Comparison of ENCODE assay signal across 20 cellular contexts in the genomic region with DNA sequence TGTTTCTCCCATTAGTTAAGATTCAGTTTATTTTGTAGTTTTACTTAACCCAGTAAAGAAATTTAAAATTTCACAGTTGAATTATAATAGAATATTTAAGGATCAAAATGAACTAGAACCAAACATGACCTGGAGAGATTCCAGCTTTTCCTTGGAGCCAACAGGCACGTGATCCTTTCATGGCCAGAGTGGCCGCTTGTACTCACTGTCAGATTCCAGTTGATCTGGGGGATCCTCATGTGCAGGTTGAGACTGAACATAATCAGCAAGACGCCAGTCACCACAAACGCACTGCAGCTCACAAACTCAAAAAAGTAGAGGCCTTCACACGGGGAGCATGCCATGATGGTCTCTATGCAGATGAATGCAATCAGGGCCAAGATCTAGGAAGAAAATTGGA. TPM values are rescaled to one million over a fixed set of nuclear protein-coding genes. Genes with fewer than 3 reads are reported as not detected.
DNase-seq lines count a peak whose midpoint lies in the region; ATAC-seq and TF ChIP-seq lines count a peak whose summit lies in the region.
"Had no signal": no experiment of that assay in that cellular context is flagged by ENCODE, and none has a peak within 500 bp of the region (broad histone marks: within the 10 kb centered on the region; RNA-seq: fewer than 3 reads in every experiment).

No MANE protein-coding gene starts in this region.

- peaks cover 6% of the 10 kb centered on the region; the same call in 1 of the 2 replicates for H3K9me1 ChIP-seq in IMR-90 (ENCODE audit: insufficient read depth, low read length)

- H3K18ac ChIP-seq in IMR-90 (ENCODE audit: low read depth, low read length), result no peak overlapping the region

- H3K4me1 Mint-ChIP-seq in endothelial cell (ENCODE audit: unreplicated experiment), result no peaks in the 10 kb centered on the region
- H3K4me1 Mint-ChIP-seq: CD4-positive, alpha-beta memory T cell had no signal

- H3K4ac ChIP-seq in IMR-90 (ENCODE audit: low read depth, low read length), result no peak overlapping the region

- peak overlapping the region; percentile 61 for H2AK9ac ChIP-seq in IMR-90 (replicated peaks; ENCODE audit: low read depth, low read length, poor library complexity)

- no peak overlapping the region for H4K5ac ChIP-seq in IMR-90 (ENCODE audit: low read depth, low read length)

- no peaks in the 10 kb centered on the region for H3K36me3 Mint-ChIP-seq in endothelial cell (ENCODE audit: low read depth, unreplicated experiment)
- H3K36me3 Mint-ChIP-seq: CD4-positive, alpha-beta memory T cell had no signal

- CTCF ChIA-PET in IMR-90 (lab: Yijun Ruan, JAX), result interaction anchor here (1.4 to 4.3 kb wide), 2 partner anchors 14 to 27 kb away, joined by 5 to 18 read pairs; no protein-coding TSS in a partner anchor

- H4K20me1 ChIP-seq in IMR-90 (ENCODE audit: insufficient read depth, low read length), result no peaks in the 10 kb centered on the region

- H3K9me3 Mint-ChIP-seq in endothelial cell (ENCODE audit: unreplicated experiment), result no peaks in the 10 kb centered on the region
- H3K9me3 Mint-ChIP-seq: CD4-positive, alpha-beta memory T cell; H9 had no signal

- no peak overlapping the region for H3K4me3 ChIP-seq in IMR-90 (ENCODE audit: insufficient read depth, low read depth, low read length)
- H3K4me3 ChIP-seq: GM12878, GM23338 had no signal

- no peak overlapping the region for H2BK15ac ChIP-seq in IMR-90 (ENCODE audit: low read depth, low read length)

- H3K4me2 ChIP-seq in IMR-90 (ENCODE audit: low read depth, low read length), result no peak overlapping the region
- H3K4me2 ChIP-seq: GM23338 had no signal

- H3K27me3 ChIP-seq in IMR-90 (ENCODE audit: control insufficient read depth, insufficient read depth, low read length), result no peaks in the 10 kb centered on the region

- 50% methylated on average over 1 of the region's 5 CpGs; no CpG with 5 or more reads in 1 of the 2 experiments for WGBS in IMR-90 (ENCODE audit: extremely low coverage in 2 of 2, insufficient read length in 1 of 2), 2 experiments

- no TSS peak for BruUV-seq in IMR-90 (replicated peaks; lab: Mats Ljungman, UMichigan)

- H3K27me3 Mint-ChIP-seq in endothelial cell (ENCODE audit: unreplicated experiment), result peaks cover 4% of the 10 kb centered on the region

- H3K9ac ChIP-seq in IMR-90 (ENCODE audit: low read depth, low read length), result no peak overlapping the region

- peak overlapping the region; percentile 63 for H3K4me3 Mint-ChIP-seq in endothelial cell (ENCODE audit: unreplicated experiment)
- H3K4me3 Mint-ChIP-seq: CD4-positive, alpha-beta memory T cell; GM23338; H9 had no signal

- peaks cover 8% of the 10 kb centered on the region; the same call in 1 of the 2 replicates for H3K4me1 ChIP-seq in IMR-90 (ENCODE audit: control insufficient read depth, insufficient read depth, low read length)

- intact Hi-C loops in IMR-90 (cut with micrococcal nuclease), result no loop called here
- intact Hi-C loops in posterior vena cava (cut with DNase I), result no loop called here

- no peak overlapping the region for H2BK120ac ChIP-seq in IMR-90 (ENCODE audit: low read depth, low read length)

- H4K8ac ChIP-seq in IMR-90 (ENCODE audit: low read depth in 2 of 2, low read length in 2 of 2), result no peak overlapping the region

- no peaks in the 10 kb centered on the region for H3K9me3 ChIP-seq in IMR-90 (ENCODE audit: control insufficient read depth, insufficient read depth, low read length)

- H2AK5ac ChIP-seq in IMR-90 (ENCODE audit: low read depth, low read length), result no peak overlapping the region

- H2BK5ac ChIP-seq in IMR-90 (ENCODE audit: low read depth, low read length, poor library complexity, severe bottlenecking), result no peak overlapping the region

- H3K27ac Mint-ChIP-seq in endothelial cell (ENCODE audit: unreplicated experiment), result no peak overlapping the region

- no peak overlapping the region for H3K56ac ChIP-seq in IMR-90 (ENCODE audit: extremely low read depth, insufficient read depth, low read length)

- TF ChIP-seq CTCF in IMR-90 (conservative IDR thresholded peaks at IDR 0.05; ENCODE audit: low read depth, low read length) (no peak), endothelial cell (IDR thresholded peaks at IDR 0.05; ENCODE audit: unreplicated experiment) (no peak)

- POLR2A ChIA-PET in IMR-90 (lab: Charles Lee; ENCODE audit: unreplicated experiment), result no interaction called here

- H4K91ac ChIP-seq in IMR-90 (ENCODE audit: insufficient read depth, low read depth, low read length), result no peak overlapping the region

- H3K36me3 ChIP-seq in IMR-90 (ENCODE audit: control insufficient read depth, insufficient read depth, low read length), result no peaks in the 10 kb centered on the region

- H3K79me1 ChIP-seq in IMR-90 (ENCODE audit: low read depth in 1 of 2, low read length in 2 of 2), result no peaks in the 10 kb centered on the region

- H3K23ac ChIP-seq in IMR-90 (ENCODE audit: low read depth, low read length), result no peak overlapping the region

- H3K14ac ChIP-seq in IMR-90 (replicated peaks; ENCODE audit: low read depth, low read length), result no peak overlapping the region

- no peak for TF ChIP-seq RAD21 in IMR-90 (IDR thresholded peaks at IDR 0.05; ENCODE audit: low read length)

- H2AFZ ChIP-seq in IMR-90 (replicated peaks; ENCODE audit: low read length, poor library complexity), result no peak overlapping the region
- H2AFZ ChIP-seq: GM23338 had no signal

- dilution Hi-C loops in IMR-90 (cut with HindIII; ENCODE audit: low sequenced_read_pairs, unreplicated experiment), result no loop called here

- DNase-seq in IMR-90 (no peak), endothelial cell (ENCODE audit: low spot score) (no peak), posterior vena cava (ENCODE audit: low spot score) (peak; percentile 22), GM19238 (ENCODE audit: insufficient read length, low spot score) (no peak), DMS153 treated with DMSO at 0.1 percent for 48 hours (lab: John Stamatoyannopoulos, UW; ENCODE audit: unreplicated experiment) (no peak), NK-92 (lab: John Stamatoyannopoulos, UW; ENCODE audit: unreplicated experiment) (no peak)
- DNase-seq: C1 segment of cervical spinal cord; Calu3; CD4-positive, alpha-beta memory T cell; COR-L47; DND-41; GDM1; H9 had no signal

- H3K27ac ChIP-seq in IMR-90 (ENCODE audit: insufficient read depth, low read length), result no peak overlapping the region

- no peak for TF ChIP-seq POLR2A in IMR-90 (IDR thresholded peaks at IDR 0.05; ENCODE audit: low read depth, low read length)

- no peak for ATAC-seq in IMR-90 (ENCODE audit: low read depth)
- ATAC-seq: GM12878, GM23338, HCT116 had no signal

- H2BK20ac ChIP-seq in IMR-90 (ENCODE audit: low read depth, low read length), result no peak overlapping the region

- in situ Hi-C loops in IMR-90 (cut with MboI; ENCODE audit: low sequenced_read_pairs), result no loop called here

TF ChIP-seq in IMR-90, 13 proteins besides CTCF, POLR2A, EP300 and RAD21:
- TF ChIP-seq USF2 (IDR thresholded peaks at IDR 0.05; ENCODE audit: low read depth, low read length) (no peak), NFE2L2 (IDR thresholded peaks at IDR 0.05; ENCODE audit: low read depth, low read length) (no peak), MAZ (IDR thresholded peaks at IDR 0.05; ENCODE audit: borderline replicate concordance, low read depth, low read length) (no peak), RFX5 (IDR thresholded peaks at IDR 0.05; ENCODE audit: low read depth, low read length) (no peak), SMC3 (IDR thresholded peaks at IDR 0.05; ENCODE audit: low read depth, low read length) (no peak), CHD1 (IDR thresholded peaks at IDR 0.05; ENCODE audit: low read depth, low read length) (no peak), FOS (IDR thresholded peaks at IDR 0.05; ENCODE audit: low read depth, low read length) (no peak), MAFK (IDR thresholded peaks at IDR 0.05; ENCODE audit: low read depth, low read length) (no peak), MXI1 (IDR thresholded peaks at IDR 0.05; ENCODE audit: borderline replicate concordance, low read depth, low read length) (no peak), BHLHE40 (IDR thresholded peaks at IDR 0.05; ENCODE audit: low read depth, low read length) (no peak), CEBPB (IDR thresholded peaks at IDR 0.05; ENCODE audit: low read depth, low read length) (no peak), RCOR1 (IDR thresholded peaks at IDR 0.05; ENCODE audit: insufficient replicate concordance, low read length) (no peak)
- TF ChIP-seq, protein P1, sequence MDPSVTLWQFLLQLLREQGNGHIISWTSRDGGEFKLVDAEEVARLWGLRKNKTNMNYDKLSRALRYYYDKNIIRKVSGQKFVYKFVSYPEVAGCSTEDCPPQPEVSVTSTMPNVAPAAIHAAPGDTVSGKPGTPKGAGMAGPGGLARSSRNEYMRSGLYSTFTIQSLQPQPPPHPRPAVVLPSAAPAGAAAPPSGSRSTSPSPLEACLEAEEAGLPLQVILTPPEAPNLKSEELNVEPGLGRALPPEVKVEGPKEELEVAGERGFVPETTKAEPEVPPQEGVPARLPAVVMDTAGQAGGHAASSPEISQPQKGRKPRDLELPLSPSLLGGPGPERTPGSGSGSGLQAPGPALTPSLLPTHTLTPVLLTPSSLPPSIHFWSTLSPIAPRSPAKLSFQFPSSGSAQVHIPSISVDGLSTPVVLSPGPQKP (IDR thresholded peaks at IDR 0.05; ENCODE audit: borderline replicate concordance, low read depth, low read length), result no peak

RNA-seq across cellular contexts. Expression of gene CMTM3, which starts 31.7 kb away (rescaled TPM):
- 4.5 and 4.7 TPM in 2 replicates for total RNA-seq in IMR-90 (2012; rRNA removed)
- 34.6 and 35.5 TPM in 2 replicates for polyA plus RNA-seq in IMR-90 (2012; rRNA removed)
- 14.5 and 50.4 TPM in 2 replicates for polyA plus RNA-seq in IMR-90 (2012; cell fraction: cytosol; rRNA removed)
- polyA plus RNA-seq in IMR-90 (2012; cell fraction: nucleus; rRNA removed; ENCODE audit: low replicate concordance), result 32.0 and 33.9 TPM in 2 replicates
- 268 TPM for total RNA-seq in endothelial cell (ENCODE audit: unreplicated experiment)
- 10 to 100 TPM; 25.8 to 29.7 TPM for total RNA-seq in posterior vena cava

RNA-seq across cellular contexts. Expression of gene CMTM2, which starts 56.9 kb away (rescaled TPM):
- total RNA-seq in IMR-90 (2012; rRNA removed), result not detected in 2 replicates
- not detected in 2 replicates for polyA plus RNA-seq in IMR-90 (2012; rRNA removed)
- polyA plus RNA-seq in IMR-90 (2012; cell fraction: cytosol; rRNA removed), result not detected in 2 replicates
- 0.10 and 0.12 TPM in 2 replicates for polyA plus RNA-seq in IMR-90 (2012; cell fraction: nucleus; rRNA removed; ENCODE audit: low replicate concordance)
- 2.1 TPM for total RNA-seq in endothelial cell (ENCODE audit: unreplicated experiment)
- total RNA-seq in posterior vena cava, result under 1 TPM in 1 of 2 donors, not detected in 1; 0.38 TPM
- total RNA-seq: A172, A673, GM23338, H4, H9 had no signal
- polyA plus RNA-seq: BJ; CD4-positive, alpha-beta memory T cell; GM23338 had no signal
